10 cellular contexts compared by ENCODE assay signal in genomic region chr1:111733183-111733995, GRCh38. TPM values are rescaled to one million over a fixed set of nuclear protein-coding genes. Genes with fewer than 3 reads are reported as not detected.
A peak's percentile ranks its signal among the peaks of the same experiment; 100 is the strongest.
DNase-seq lines count a peak whose midpoint lies in the region; ATAC-seq and TF ChIP-seq lines count a peak whose summit lies in the region.
"Had no signal": no experiment of that assay in that cellular context is flagged by ENCODE, and none has a peak within 500 bp of the region (broad histone marks: within the 10 kb centered on the region; RNA-seq: fewer than 3 reads in every experiment).

No MANE protein-coding gene starts in this region.

- no peaks in the 10 kb centered on the region for H3K27me3 Mint-ChIP-seq in endodermal cell (ENCODE audit: insufficient read depth)
- H3K27me3 Mint-ChIP-seq in activated CD4-positive, alpha-beta T cell treated with anti-CD3 and anti-CD28 coated beads, Interleukin-2, amount 10 ng/mL, durations not matched to agents 7 days and 5 days, result peaks cover 3% of the 10 kb centered on the region
- H3K27me3 Mint-ChIP-seq: memory B cell had no signal

- WGBS in endodermal cell (ENCODE audit: insufficient coverage in 1 of 2, insufficient read length in 1 of 2), 2 experiments, result 83 to 91% methylated on average over 3 to 9 of the region's 9 CpGs

- H3K9me3 Mint-ChIP-seq in endodermal cell, result no peaks in the 10 kb centered on the region
- no peaks in the 10 kb centered on the region for H3K9me3 Mint-ChIP-seq in activated CD4-positive, alpha-beta T cell treated with anti-CD3 and anti-CD28 coated beads, Interleukin-2, amount 10 ng/mL, durations not matched to agents 7 days and 5 days
- H3K9me3 Mint-ChIP-seq: memory B cell; T-helper 1 cell treated with Interleukin-12 subunit alpha and Interleukin-12 subunit beta and Interleukin-4 antibody, amounts not matched to agents 30 μg/mL and 1 μg/mL, for 36 hours had no signal

- ATAC-seq in GM19455 (IDR thresholded peaks at IDR 0.05; ENCODE audit: unreplicated experiment), result no peak
- no peak for ATAC-seq in GM19023 (IDR thresholded peaks at IDR 0.05; ENCODE audit: unreplicated experiment)

- DNase-seq in NCI-H446 (lab: John Stamatoyannopoulos, UW) (peak; percentile 80 to 88), endodermal cell (no peak), myocyte (ENCODE audit: low read depth) (peak; percentile 97), NCI-H524 treated with DMSO at 0.1 percent for 48 hours (lab: John Stamatoyannopoulos, UW) (no peak)
- DNase-seq in activated CD4-positive, alpha-beta T cell treated with anti-CD3 and anti-CD28 coated beads, Interleukin-2, amount 10 ng/mL, durations not matched to agents 7 days and 5 days, result no peak

- H3K9ac ChIP-seq in BLaER1, result peak overlapping the region; percentile 55; the same call in 1 of the 2 replicates
- H3K9ac ChIP-seq in endodermal cell (ENCODE audit: extremely low read depth, low read length, poor library complexity, severe bottlenecking), result no peak overlapping the region

- H3K4me3 Mint-ChIP-seq in endodermal cell, result no peak overlapping the region
- H3K4me3 Mint-ChIP-seq in activated CD4-positive, alpha-beta T cell treated with anti-CD3 and anti-CD28 coated beads, Interleukin-2, amount 10 ng/mL, durations not matched to agents 7 days and 5 days, result no peak overlapping the region
- H3K4me3 Mint-ChIP-seq: memory B cell; T-helper 1 cell treated with Interleukin-12 subunit alpha and Interleukin-12 subunit beta and Interleukin-4 antibody, amounts not matched to agents 30 μg/mL and 1 μg/mL, for 36 hours had no signal

- CTCF ChIA-PET in activated CD4-positive, alpha-beta T cell treated with anti-CD3 and anti-CD28 coated beads, Interleukin-2, amount 10 ng/mL, durations not matched to agents 7 days and 5 days (lab: Charles Lee), result no interaction called here

- H4K20me1 ChIP-seq in BLaER1, result peaks cover 12% of the 10 kb centered on the region; the same call in 1 of the 2 replicates

- H3K4me3 ChIP-seq in BLaER1 (peak overlapping the region; percentile 44; the same call in 1 of the 2 replicates), endodermal cell (ENCODE audit: low read length) (no peak overlapping the region)

- POLR2A ChIA-PET in activated CD4-positive, alpha-beta T cell treated with anti-CD3 and anti-CD28 coated beads, Interleukin-2, amount 10 ng/mL, durations not matched to agents 7 days and 5 days (lab: Charles Lee), result no interaction called here

- TF ChIP-seq CTCF in endodermal cell (conservative IDR thresholded peaks at IDR 0.05), result no peak

- no peak overlapping the region for H3K27ac Mint-ChIP-seq in endodermal cell
- no peak overlapping the region for H3K27ac Mint-ChIP-seq in activated CD4-positive, alpha-beta T cell treated with anti-CD3 and anti-CD28 coated beads, Interleukin-2, amount 10 ng/mL, durations not matched to agents 7 days and 5 days
- H3K27ac Mint-ChIP-seq: memory B cell; T-helper 1 cell treated with Interleukin-12 subunit alpha and Interleukin-12 subunit beta and Interleukin-4 antibody, amounts not matched to agents 30 μg/mL and 1 μg/mL, for 36 hours had no signal

- no peaks in the 10 kb centered on the region for H3K36me3 Mint-ChIP-seq in endodermal cell (ENCODE audit: low read depth)
- peaks cover 2% of the 10 kb centered on the region for H3K36me3 Mint-ChIP-seq in activated CD4-positive, alpha-beta T cell treated with anti-CD3 and anti-CD28 coated beads, Interleukin-2, amount 10 ng/mL, durations not matched to agents 7 days and 5 days (ENCODE audit: low read depth)
- H3K36me3 Mint-ChIP-seq: memory B cell had no signal

- H3K27me3 ChIP-seq in BLaER1 (peaks cover 3% of the 10 kb centered on the region; the same call in 1 of the 2 replicates), endodermal cell (ENCODE audit: control insufficient read depth, insufficient read depth, low read length, poor library complexity, severe bottlenecking) (peaks cover 17% of the 10 kb centered on the region)

- H3K9me3 ChIP-seq in BLaER1 (no peaks in the 10 kb centered on the region), endodermal cell (ENCODE audit: control insufficient read depth, low read length) (no peaks in the 10 kb centered on the region)

- H3K4me1 ChIP-seq in BLaER1 (peaks cover 58% of the 10 kb centered on the region), endodermal cell (ENCODE audit: control insufficient read depth, insufficient read depth, low read length) (peaks cover 9% of the 10 kb centered on the region)

- H3K27ac ChIP-seq in BLaER1, result peak overlapping the region; percentile 79
- H3K27ac ChIP-seq in endodermal cell (ENCODE audit: low read depth, low read length), result peak overlapping the region; percentile 45

- peak overlapping the region; percentile 92 for H3K4me2 ChIP-seq in BLaER1

- H3K4me1 Mint-ChIP-seq in endodermal cell, result peaks cover 7% of the 10 kb centered on the region
- H3K4me1 Mint-ChIP-seq in activated CD4-positive, alpha-beta T cell treated with anti-CD3 and anti-CD28 coated beads, Interleukin-2, amount 10 ng/mL, durations not matched to agents 7 days and 5 days, result peaks cover 16% of the 10 kb centered on the region

- H3K36me3 ChIP-seq in BLaER1 (no peaks in the 10 kb centered on the region), endodermal cell (ENCODE audit: control insufficient read depth, insufficient read depth, low read length) (no peaks in the 10 kb centered on the region)

RNA-seq across cellular contexts. Expression of gene INKA2, which starts 5.8 kb away (rescaled TPM):
- total RNA-seq in endodermal cell (1 to 10 TPM; 1.4 to 1.9 TPM), myocyte (31.9 and 50.6 TPM in 2 replicates)
- 3.3 TPM for polyA plus RNA-seq in endodermal cell (2013, experiment 1 of 2)
- 3.4 TPM for polyA plus RNA-seq in endodermal cell (2013, experiment 2 of 2)
- 9.4 TPM for polyA plus RNA-seq in myocyte (2012)
- total RNA-seq in activated CD4-positive, alpha-beta T cell treated with anti-CD3 and anti-CD28 coated beads, Interleukin-2, amount 10 ng/mL, durations not matched to agents 7 days and 5 days, result 1 to 10 TPM; 2.4 to 4.2 TPM

RNA-seq across cellular contexts. Expression of gene DDX20, which starts 22.3 kb away (rescaled TPM):
- total RNA-seq in endodermal cell (10 to 100 TPM; 19.4 to 19.8 TPM), myocyte (22.4 and 27.0 TPM in 2 replicates)
- 18.2 TPM for polyA plus RNA-seq in endodermal cell (2013, experiment 1 of 2)
- 16.6 TPM for polyA plus RNA-seq in endodermal cell (2013, experiment 2 of 2)
- 4.8 TPM for polyA plus RNA-seq in myocyte (2012)
- total RNA-seq in activated CD4-positive, alpha-beta T cell treated with anti-CD3 and anti-CD28 coated beads, Interleukin-2, amount 10 ng/mL, durations not matched to agents 7 days and 5 days, result 10 to 100 TPM; 14.4 to 18.9 TPM

Comparison
In these comparisons a context has a peak if more than half of its experiments do, and no peak if none do; other contexts are left out.
1. DNase-seq: peak in NCI-H446 (2 of 2) and myocyte (single experiment); none in endodermal cell (single experiment), NCI-H524 treated with DMSO at 0.1 percent for 48 hours (single experiment) and activated CD4-positive, alpha-beta T cell treated with anti-CD3 and anti-CD28 coated beads, Interleukin-2, amount 10 ng/mL, durations not matched to agents 7 days and 5 days (single experiment).